Comparison of ENCODE assay signal across 29 cellular contexts in the genomic region with DNA sequence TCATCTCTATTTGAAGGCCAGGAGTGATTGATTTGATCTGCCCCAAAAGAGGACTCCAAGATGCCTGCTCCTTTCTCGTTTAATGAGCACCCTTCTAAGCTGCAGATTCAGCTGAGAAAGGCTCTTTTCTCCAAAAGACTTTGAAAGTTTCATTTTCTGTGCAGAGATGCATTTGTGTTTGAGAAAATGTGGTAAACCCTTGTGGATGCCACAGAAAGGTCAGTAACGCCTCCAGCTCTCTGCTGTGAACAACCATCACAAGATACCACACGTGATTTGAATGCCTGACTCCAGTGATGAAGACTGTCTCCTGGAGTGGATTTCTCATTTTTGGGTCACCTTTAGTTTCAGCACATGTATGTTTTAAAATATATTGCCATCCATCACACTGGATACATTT. TPM values are rescaled to one million over a fixed set of nuclear protein-coding genes. Genes with fewer than 3 reads are reported as not detected.
DNase-seq lines count a peak whose midpoint lies in the region; ATAC-seq and TF ChIP-seq lines count a peak whose summit lies in the region.
"Had no signal": no experiment of that assay in that cellular context is flagged by ENCODE, and none has a peak within 500 bp of the region (broad histone marks: within the 10 kb centered on the region; RNA-seq: fewer than 3 reads in every experiment).

No MANE protein-coding gene starts in this region.

- H3K4me2 ChIP-seq in KMS-11: peak overlapping the region; percentile 41
- H3K4me2 ChIP-seq: BLaER1 had no signal

- TF ChIP-seq CTCF in KMS-11 (conservative IDR thresholded peaks at IDR 0.05; ENCODE audit: low read depth, low read length): no peak
- no peak for TF ChIP-seq CTCF in esophagus muscularis mucosa (IDR thresholded peaks at IDR 0.05)

- no peak for TF ChIP-seq EP300 in esophagus muscularis mucosa (IDR thresholded peaks at IDR 0.05)

- in situ Hi-C loops in G401 (cut with HindIII; ENCODE audit: low sequenced_read_pairs): no loop called here

- no peak for TF ChIP-seq POLR2A in esophagus muscularis mucosa (IDR thresholded peaks at IDR 0.05; ENCODE audit: low read depth)

- H4K20me1 ChIP-seq in KMS-11 (ENCODE audit: insufficient read depth): no peaks in the 10 kb centered on the region
- H4K20me1 ChIP-seq: BLaER1 had no signal

- peak overlapping the region; percentile 31 for H2AFZ ChIP-seq in KMS-11 (ENCODE audit: low read depth)

- H3K4me3 ChIP-seq in KMS-11 (IDR thresholded peaks at IDR 0.05; ENCODE audit: insufficient read depth, low read depth, low read length): no peak overlapping the region
- H3K4me3 ChIP-seq in esophagus muscularis mucosa: no peak overlapping the region
- H3K4me3 ChIP-seq: BLaER1, GM12878, HAP-1, SJSA1 had no signal

- DNase-seq in esophagus muscularis mucosa (ENCODE audit: extremely low spot score) (peak; percentile 57), NCI-H2029 treated with DMSO at 0.1 percent for 48 hours (lab: John Stamatoyannopoulos, UW) (no peak), G401 (ENCODE audit: low spot score) (no peak)
- DNase-seq in activated CD8-positive, alpha-beta memory T cell treated with anti-CD3 and anti-CD28 coated beads, Interleukin-2, amount 50 U/mL, for 48 hours: no peak
- DNase-seq: CD4-positive, alpha-beta T cell; COR-L47; DMS53; GOT3; HFFc6; Kasumi-1; MV-4-11; NCI-H1105 treated with DMSO at 0.1 percent for 48 hours; NCI-H146; NCI-H2029; NCI-H2227 treated with DMSO at 0.1 percent for 48 hours; NCI-H526 treated with DMSO at 0.1 percent for 48 hours; Right ventricle myocardium superior; RPMI8226; T-cell had no signal

- no peaks in the 10 kb centered on the region for H3K27me3 ChIP-seq in KMS-11 (ENCODE audit: insufficient read depth, low read depth)
- no peaks in the 10 kb centered on the region for H3K27me3 ChIP-seq in esophagus muscularis mucosa
- H3K27me3 ChIP-seq: SJSA1 had no signal

- H3K4me1 ChIP-seq in KMS-11 (ENCODE audit: low read depth, poor library complexity, severe bottlenecking): peaks cover 42% of the 10 kb centered on the region
- no peaks in the 10 kb centered on the region for H3K4me1 ChIP-seq in esophagus muscularis mucosa
- H3K4me1 ChIP-seq: BLaER1, HAP-1, SJSA1 had no signal

- H3K9me3 ChIP-seq in esophagus muscularis mucosa: no peaks in the 10 kb centered on the region
- H3K9me3 ChIP-seq: BLaER1, HAP-1, SJSA1 had no signal

- H3K9ac ChIP-seq in KMS-11: no peak overlapping the region
- H3K9ac ChIP-seq: BLaER1 had no signal

- intact Hi-C loops in esophagus muscularis mucosa (cut with DNase I): no loop called here

- H3K36me3 ChIP-seq in KMS-11 (ENCODE audit: insufficient read depth) (no peaks in the 10 kb centered on the region), esophagus muscularis mucosa (no peaks in the 10 kb centered on the region)
- H3K36me3 ChIP-seq: BLaER1, HAP-1, SJSA1 had no signal

- WGBS in esophagus muscularis mucosa: 67% methylated on average over 3 of the region's 3 CpGs

- H3K79me2 ChIP-seq in KMS-11 (ENCODE audit: insufficient read depth, low read depth): no peaks in the 10 kb centered on the region

- ATAC-seq in GM18519 (IDR thresholded peaks at IDR 0.05; ENCODE audit: low FRiP score, unreplicated experiment) (peak; percentile 49), HG02798 (IDR thresholded peaks at IDR 0.05; ENCODE audit: poor library complexity, unreplicated experiment) (peak; percentile 45), HG03565 (IDR thresholded peaks at IDR 0.05; ENCODE audit: unreplicated experiment) (no peak)
- ATAC-seq: GM12878, T-cell had no signal

- H3K27ac ChIP-seq in KMS-11 (peak overlapping the region; percentile 25; the same call in 1 of the 2 replicates), esophagus muscularis mucosa (replicated peaks in 1 of 4) (no peak overlapping the region)
- H3K27ac ChIP-seq: BLaER1, HL-60, SJSA1 had no signal

RNA-seq across cellular contexts. Expression of gene CCDC85A, which starts 35.0 kb away (rescaled TPM):
- total RNA-seq in esophagus muscularis mucosa: 1 to 10 TPM; 4.0 to 6.7 (median 5.8) TPM
- 0.80 TPM in 1 of 2 replicates, not detected in the other for total RNA-seq in G401 (2014; rRNA removed; shearing (Covaris generic))
- total RNA-seq: CD4-positive, alpha-beta T cell; GM12878; T-cell; T-helper 2 cell treated with Interferon-gamma antibody and Interleukin-4, amounts not matched to agents 100 ng/mL and 5 ng/mL, for 36 hours had no signal
